Comparison of ENCODE assay signal across 10 cellular contexts in genomic region chr17:77106874-77107358, GRCh38. TPM values are rescaled to one million over a fixed set of nuclear protein-coding genes. Genes with fewer than 3 reads are reported as not detected.
DNase-seq lines count a peak whose midpoint lies in the region; ATAC-seq and TF ChIP-seq lines count a peak whose summit lies in the region.
"Had no signal": no experiment of that assay in that cellular context is flagged by ENCODE, and none has a peak within 500 bp of the region (broad histone marks: within the 10 kb centered on the region; RNA-seq: fewer than 3 reads in every experiment).

No MANE protein-coding gene starts in this region.

- H3K4me3 Mint-ChIP-seq in activated CD8-positive, alpha-beta T cell treated with anti-CD3 and anti-CD28 coated beads, Interleukin-2, amount 10 ng/mL, durations not matched to agents 7 days and 5 days: peak overlapping the region; percentile 20

- no peaks in the 10 kb centered on the region for H3K9me3 Mint-ChIP-seq in activated CD8-positive, alpha-beta T cell treated with anti-CD3 and anti-CD28 coated beads, Interleukin-2, amount 10 ng/mL, durations not matched to agents 7 days and 5 days (ENCODE audit: insufficient read depth)

- TF ChIP-seq POLR2A in thyroid gland (IDR thresholded peaks at IDR 0.05) (no peak), body of pancreas (IDR thresholded peaks at IDR 0.05) (no peak)

- no peak overlapping the region for H3K4me3 ChIP-seq in heart right ventricle
- no peak overlapping the region for H3K4me3 ChIP-seq in thyroid gland (replicated peaks in 1 of 3)
- H3K4me3 ChIP-seq in body of pancreas: no peak overlapping the region

- no peaks in the 10 kb centered on the region for H3K36me3 ChIP-seq in heart right ventricle
- H3K36me3 ChIP-seq in thyroid gland: no peaks in the 10 kb centered on the region
- no peaks in the 10 kb centered on the region for H3K36me3 ChIP-seq in body of pancreas (replicated peaks in 1 of 2; ENCODE audit: insufficient read depth in 1 of 2, low read depth in 2 of 2)

- H3K4me1 ChIP-seq in heart right ventricle (peaks cover 11 to 71% (median 39%) of the 10 kb centered on the region in 9 donors), thyroid gland (peaks cover 27 to 46% of the 10 kb centered on the region in 2 donors), body of pancreas (no peaks in the 10 kb centered on the region)

- no peak for ATAC-seq in heart right ventricle
- ATAC-seq in Right ventricle myocardium inferior: no peak
- ATAC-seq in HG02852 (IDR thresholded peaks at IDR 0.05; ENCODE audit: unreplicated experiment): peak; percentile 30
- ATAC-seq in activated CD8-positive, alpha-beta T cell treated with anti-CD3 and anti-CD28 coated beads, Interleukin-2, amount 10 ng/mL, durations not matched to agents 7 days and 5 days: peak; percentile 31
- no peak for ATAC-seq in body of pancreas

- H3K27ac ChIP-seq in heart right ventricle (peak overlapping the region in 9 of 10 donors; percentile 31 to 91 (median 83)), thyroid gland (peak overlapping the region in 2 of 3 donors; percentile 27 to 96), body of pancreas (no peak overlapping the region)
- H3K27ac ChIP-seq: C4-2B had no signal

- 77 to 78% methylated on average over 8 of the region's 8 CpGs for WGBS in heart right ventricle, 2 donors
- whole genome bisulfite sequencing in thyroid gland, 2 donors: 48 to 53% methylated on average over 8 of the region's 8 CpGs
- WGBS in body of pancreas, 2 donors: 69 to 74% methylated on average over 8 of the region's 8 CpGs

- CTCF ChIA-PET in activated CD8-positive, alpha-beta T cell treated with anti-CD3 and anti-CD28 coated beads, Interleukin-2, amount 10 ng/mL, durations not matched to agents 7 days and 5 days (lab: Charles Lee): interaction anchor here (1.0 to 4.1 kb wide), 4 partner anchors 14 to 76 kb away, joined by 3 to 23 read pairs (median 4); partner anchors contain the start of gene SEC14L1

- H3K27ac Mint-ChIP-seq in activated CD8-positive, alpha-beta T cell treated with anti-CD3 and anti-CD28 coated beads, Interleukin-2, amount 10 ng/mL, durations not matched to agents 7 days and 5 days: peak overlapping the region; percentile 63

- DNase-seq in heart right ventricle (no peak), Right ventricle myocardium inferior (ENCODE audit: missing footprints) (no peak), thyroid gland (no peak), AG08396 (ENCODE audit: low spot score) (no peak), body of pancreas (no peak), kidney glomerular epithelial cell (lab: John Stamatoyannopoulos, UW) (no peak)
- DNase-seq in activated CD8-positive, alpha-beta T cell treated with anti-CD3 and anti-CD28 coated beads, Interleukin-2, amount 10 ng/mL, durations not matched to agents 7 days and 5 days: no peak
- DNase-seq: amygdala had no signal

- POLR2A ChIA-PET in activated CD8-positive, alpha-beta T cell treated with anti-CD3 and anti-CD28 coated beads, Interleukin-2, amount 10 ng/mL, durations not matched to agents 7 days and 5 days (lab: Charles Lee): interaction anchor here (0.6 to 1.3 kb wide), 3 partner anchors 21 to 336 kb away, joined by 3 to 6 read pairs (median 4); no protein-coding TSS in a partner anchor

- peaks cover 49% of the 10 kb centered on the region for H3K4me1 Mint-ChIP-seq in activated CD8-positive, alpha-beta T cell treated with anti-CD3 and anti-CD28 coated beads, Interleukin-2, amount 10 ng/mL, durations not matched to agents 7 days and 5 days (ENCODE audit: low read depth)

- TF ChIP-seq CTCF in heart right ventricle (IDR thresholded peaks at IDR 0.05) (no peak), thyroid gland (IDR thresholded peaks at IDR 0.05) (peak in 1 of 6 experiments; percentile 18), body of pancreas (IDR thresholded peaks at IDR 0.05) (no peak)

- no peaks in the 10 kb centered on the region for H3K27me3 Mint-ChIP-seq in activated CD8-positive, alpha-beta T cell treated with anti-CD3 and anti-CD28 coated beads, Interleukin-2, amount 10 ng/mL, durations not matched to agents 7 days and 5 days (ENCODE audit: low read depth)

- H3K36me3 Mint-ChIP-seq in activated CD8-positive, alpha-beta T cell treated with anti-CD3 and anti-CD28 coated beads, Interleukin-2, amount 10 ng/mL, durations not matched to agents 7 days and 5 days (ENCODE audit: low read depth): peaks cover 2% of the 10 kb centered on the region

- intact Hi-C loops in heart right ventricle (cut with DNase I): no loop called here
- intact Hi-C loops in Right ventricle myocardium inferior (cut with DNase I): no loop called here
- intact Hi-C loops in thyroid gland (cut with DNase I): no loop called here
- intact Hi-C loops in body of pancreas (cut with DNase I): no loop called here

- no peaks in the 10 kb centered on the region for H3K27me3 ChIP-seq in heart right ventricle
- H3K27me3 ChIP-seq in thyroid gland: no peaks in the 10 kb centered on the region
- H3K27me3 ChIP-seq in body of pancreas: no peaks in the 10 kb centered on the region

- no peaks in the 10 kb centered on the region for H3K9me3 ChIP-seq in heart right ventricle
- H3K9me3 ChIP-seq in thyroid gland: no peaks in the 10 kb centered on the region
- no peaks in the 10 kb centered on the region for H3K9me3 ChIP-seq in body of pancreas

RNA-seq across cellular contexts. Expression of gene SEC14L1, which starts 33.9 kb away (rescaled TPM):
- total RNA-seq in heart right ventricle (10 to 100 TPM; 38.7 to 88.8 (median 55.3) TPM), Right ventricle myocardium inferior (65.5 TPM), thyroid gland (100 to 1,000 TPM in 2 of 4 donors, 10 to 100 TPM in 2; 57.6 to 287 (median 102) TPM), body of pancreas (10 to 100 TPM; 22.1 to 36.8 TPM)
- polyA plus RNA-seq in heart right ventricle: 10 to 100 TPM; 36.1 to 42.3 TPM
- 10 to 100 TPM; 86.5 to 88.8 TPM for total RNA-seq in activated CD8-positive, alpha-beta T cell treated with anti-CD3 and anti-CD28 coated beads, Interleukin-2, amount 10 ng/mL, durations not matched to agents 7 days and 5 days

Comparison
In these comparisons a context has a peak if more than half of its experiments do, and no peak if none do; other contexts are left out.
1. ATAC-seq: peak in HG02852 (single experiment) and activated CD8-positive, alpha-beta T cell treated with anti-CD3 and anti-CD28 coated beads, Interleukin-2, amount 10 ng/mL, durations not matched to agents 7 days and 5 days (single experiment); none in heart right ventricle (0 of 8), Right ventricle myocardium inferior (single experiment) and body of pancreas (single experiment).
2. H3K27ac ChIP-seq: peak in heart right ventricle (9 of 10) and thyroid gland (2 of 3); none in body of pancreas (0 of 4).